In genomic region chr22:50075131-50075530, GRCh38 we compare ENCODE assay signal across 5 cellular contexts. TPM values are rescaled to one million over a fixed set of nuclear protein-coding genes. Genes with fewer than 3 reads are reported as not detected.
"Had no signal": no experiment of that assay in that cellular context is flagged by ENCODE, and none has a peak within 500 bp of the region (broad histone marks: within the 10 kb centered on the region; RNA-seq: fewer than 3 reads in every experiment).

No MANE protein-coding gene starts in this region.

RNA-seq across cellular contexts. Expression of gene MLC1, which starts 10.1 kb away (rescaled TPM):
- total RNA-seq: HT-29, LHCN-M2, MCF 10A, SK-MEL-5 had no signal

RNA-seq across cellular contexts. Expression of gene MOV10L1, which starts 14.7 kb away (rescaled TPM):
- total RNA-seq: HT-29, MCF 10A had no signal

RNA-seq across cellular contexts. Expression of gene TTLL8, which starts 17.0 kb away (rescaled TPM):
- total RNA-seq: HT-29, LHCN-M2, MCF 10A, PC-3, SK-MEL-5 had no signal
